ENCODE assay signal across 17 cellular contexts in genomic region chr10:131172433-131172832, GRCh38.
DNase-seq lines count a peak whose midpoint lies in the region; ATAC-seq and TF ChIP-seq lines count a peak whose summit lies in the region.
"Had no signal": no experiment of that assay in that cellular context is flagged by ENCODE, and none has a peak within 500 bp of the region (broad histone marks: within the 10 kb centered on the region; RNA-seq: fewer than 3 reads in every experiment).

No MANE protein-coding gene starts in this region.

- TF ChIP-seq EP300 in sigmoid colon (IDR thresholded peaks at IDR 0.05): no peak

- no peak overlapping the region for H2BK15ac ChIP-seq in IMR-90 (ENCODE audit: low read depth, low read length)

- H4K5ac ChIP-seq in IMR-90 (ENCODE audit: low read depth, low read length): no peak overlapping the region

- H3K9me1 ChIP-seq in IMR-90 (ENCODE audit: insufficient read depth, low read length): no peaks in the 10 kb centered on the region

- H3K4me1 ChIP-seq in BLaER1: peaks cover 93% of the 10 kb centered on the region
- H3K4me1 ChIP-seq in IMR-90 (ENCODE audit: control insufficient read depth, insufficient read depth, low read length): no peaks in the 10 kb centered on the region
- H3K4me1 ChIP-seq in sigmoid colon: no peaks in the 10 kb centered on the region
- H3K4me1 ChIP-seq in aorta (ENCODE audit: control insufficient read depth in 1 of 2, insufficient read depth in 2 of 2, low read length in 2 of 2): no peaks in the 10 kb centered on the region

- no peak for ATAC-seq in IMR-90 (ENCODE audit: low read depth)
- ATAC-seq in GM19324 (IDR thresholded peaks at IDR 0.05; ENCODE audit: low FRiP score, unreplicated experiment): no peak
- no peak for ATAC-seq in aorta (ENCODE audit: low FRiP score)
- no peak for ATAC-seq in GM19455 (IDR thresholded peaks at IDR 0.05; ENCODE audit: unreplicated experiment)
- ATAC-seq: CD8-positive, alpha-beta T cell had no signal

- no peak overlapping the region for H2AK5ac ChIP-seq in IMR-90 (ENCODE audit: low read depth, low read length)

- BruUV-seq in IMR-90 (replicated peaks; lab: Mats Ljungman, UMichigan): no TSS peak

- H2BK5ac ChIP-seq in IMR-90 (ENCODE audit: low read depth, low read length, poor library complexity, severe bottlenecking): no peak overlapping the region

- POLR2A ChIA-PET in IMR-90 (lab: Charles Lee; ENCODE audit: unreplicated experiment): no interaction called here

- H3K4me2 ChIP-seq in BLaER1: peak overlapping the region; percentile 85
- H3K4me2 ChIP-seq in IMR-90 (ENCODE audit: low read depth, low read length): no peak overlapping the region

- H4K91ac ChIP-seq in IMR-90 (ENCODE audit: insufficient read depth, low read depth, low read length): no peak overlapping the region

- dilution Hi-C loops in IMR-90 (cut with HindIII; ENCODE audit: low sequenced_read_pairs, unreplicated experiment): no loop called here

- DNase-seq in IMR-90 (no peak), mesenteric fat pad (ENCODE audit: low spot score) (peak; percentile 81), sigmoid colon (peak; percentile 30), foreskin melanocyte (no peak), aorta (no peak)
- DNase-seq: ACHN, COR-L47, DMS153, DMS79 treated with DMSO at 0.1 percent for 48 hours, EL, HCEC 1CT, HFFc6 had no signal

- no peak overlapping the region for H2BK120ac ChIP-seq in IMR-90 (ENCODE audit: low read depth, low read length)

- H3K9me3 ChIP-seq in BLaER1: no peaks in the 10 kb centered on the region
- peaks cover 56% of the 10 kb centered on the region for H3K9me3 ChIP-seq in IMR-90 (ENCODE audit: control insufficient read depth, insufficient read depth, low read length)
- H3K9me3 ChIP-seq in sigmoid colon: no peaks in the 10 kb centered on the region
- no peaks in the 10 kb centered on the region for H3K9me3 ChIP-seq in aorta (ENCODE audit: control insufficient read depth, low read length)

- H3K23ac ChIP-seq in IMR-90 (ENCODE audit: low read depth, low read length): no peak overlapping the region

- no peak overlapping the region for H3K9ac ChIP-seq in BLaER1
- no peak overlapping the region for H3K9ac ChIP-seq in IMR-90 (ENCODE audit: low read depth, low read length)

- no peak overlapping the region for H2AFZ ChIP-seq in IMR-90 (replicated peaks; ENCODE audit: low read length, poor library complexity)

- no peak overlapping the region for H3K56ac ChIP-seq in IMR-90 (ENCODE audit: extremely low read depth, insufficient read depth, low read length)

- H2AK9ac ChIP-seq in IMR-90 (replicated peaks; ENCODE audit: low read depth, low read length, poor library complexity): peak overlapping the region; percentile 72

- in situ Hi-C loops in IMR-90 (cut with MboI; ENCODE audit: low sequenced_read_pairs): no loop called here

- H3K4me3 ChIP-seq in BLaER1 (no peak overlapping the region; the same call in 1 of the 2 replicates), IMR-90 (ENCODE audit: insufficient read depth, low read depth, low read length) (no peak overlapping the region), sigmoid colon (no peak overlapping the region), aorta (ENCODE audit: low read length in 2 of 2) (no peak overlapping the region)

- H3K36me3 ChIP-seq in BLaER1: peaks cover 5% of the 10 kb centered on the region; the same call in 1 of the 2 replicates
- no peaks in the 10 kb centered on the region for H3K36me3 ChIP-seq in IMR-90 (ENCODE audit: control insufficient read depth, insufficient read depth, low read length)
- no peaks in the 10 kb centered on the region for H3K36me3 ChIP-seq in sigmoid colon
- no peaks in the 10 kb centered on the region for H3K36me3 ChIP-seq in aorta (ENCODE audit: control insufficient read depth in 1 of 2, insufficient read depth in 2 of 2, low read length in 1 of 2)

- TF ChIP-seq CTCF in IMR-90 (conservative IDR thresholded peaks at IDR 0.05; ENCODE audit: low read depth, low read length) (no peak), sigmoid colon (IDR thresholded peaks at IDR 0.05) (no peak)

- no peak overlapping the region for H3K18ac ChIP-seq in IMR-90 (ENCODE audit: low read depth, low read length)

- no peak for TF ChIP-seq RAD21 in IMR-90 (IDR thresholded peaks at IDR 0.05; ENCODE audit: low read length)

- no peak overlapping the region for H3K4ac ChIP-seq in IMR-90 (ENCODE audit: low read depth, low read length)

- 100% methylated on average over 7 of the region's 14 CpGs; no CpG with 5 or more reads in 1 of the 2 experiments for WGBS in IMR-90 (ENCODE audit: extremely low coverage in 2 of 2, insufficient read length in 1 of 2), 2 experiments
- WGBS in sigmoid colon, 2 donors: 85 to 92% methylated on average over 14 of the region's 14 CpGs
- WGBS in aorta, 2 donors: 89 to 94% methylated on average over 14 of the region's 14 CpGs

- no peaks in the 10 kb centered on the region for H3K79me1 ChIP-seq in IMR-90 (ENCODE audit: low read depth in 1 of 2, low read length in 2 of 2)

- H3K14ac ChIP-seq in IMR-90 (replicated peaks; ENCODE audit: low read depth, low read length): no peak overlapping the region

- H3K27ac ChIP-seq in BLaER1 (peak overlapping the region; percentile 44), IMR-90 (ENCODE audit: insufficient read depth, low read length) (no peak overlapping the region), sigmoid colon (no peak overlapping the region), aorta (ENCODE audit: low read depth in 1 of 2, low read length in 2 of 2) (no peak overlapping the region)
- H3K27ac ChIP-seq: C4-2B had no signal

- no peaks in the 10 kb centered on the region for H3K27me3 ChIP-seq in BLaER1
- H3K27me3 ChIP-seq in IMR-90 (ENCODE audit: control insufficient read depth, insufficient read depth, low read length): no peaks in the 10 kb centered on the region
- no peaks in the 10 kb centered on the region for H3K27me3 ChIP-seq in sigmoid colon
- no peaks in the 10 kb centered on the region for H3K27me3 ChIP-seq in aorta (ENCODE audit: control insufficient read depth in 1 of 2, insufficient read depth in 2 of 2, low read length in 1 of 2)

- H2BK20ac ChIP-seq in IMR-90 (ENCODE audit: low read depth, low read length): no peak overlapping the region

- CTCF ChIA-PET in IMR-90 (lab: Yijun Ruan, JAX): no interaction called here

- TF ChIP-seq POLR2A in IMR-90 (IDR thresholded peaks at IDR 0.05; ENCODE audit: low read depth, low read length) (no peak), sigmoid colon (IDR thresholded peaks at IDR 0.05) (no peak)

- H4K8ac ChIP-seq in IMR-90 (ENCODE audit: low read depth in 2 of 2, low read length in 2 of 2): no peak overlapping the region

- intact Hi-C loops in IMR-90 (cut with micrococcal nuclease) (no loop called here), sigmoid colon (cut with DNase I) (no loop called here), aorta (cut with DNase I) (no loop called here)

- no peaks in the 10 kb centered on the region for H4K20me1 ChIP-seq in BLaER1
- H4K20me1 ChIP-seq in IMR-90 (ENCODE audit: insufficient read depth, low read length): no peaks in the 10 kb centered on the region

TF ChIP-seq in IMR-90, 13 proteins besides CTCF, POLR2A, EP300 and RAD21:
- TF ChIP-seq CHD1 (IDR thresholded peaks at IDR 0.05; ENCODE audit: low read depth, low read length) (no peak), SMC3 (IDR thresholded peaks at IDR 0.05; ENCODE audit: low read depth, low read length) (no peak), MXI1 (IDR thresholded peaks at IDR 0.05; ENCODE audit: borderline replicate concordance, low read depth, low read length) (no peak), MAZ (IDR thresholded peaks at IDR 0.05; ENCODE audit: borderline replicate concordance, low read depth, low read length) (no peak), CEBPB (IDR thresholded peaks at IDR 0.05; ENCODE audit: low read depth, low read length) (no peak), MAFK (IDR thresholded peaks at IDR 0.05; ENCODE audit: low read depth, low read length) (no peak), FOS (IDR thresholded peaks at IDR 0.05; ENCODE audit: low read depth, low read length) (no peak), RCOR1 (IDR thresholded peaks at IDR 0.05; ENCODE audit: insufficient replicate concordance, low read length) (no peak), NFE2L2 (IDR thresholded peaks at IDR 0.05; ENCODE audit: low read depth, low read length) (no peak), USF2 (IDR thresholded peaks at IDR 0.05; ENCODE audit: low read depth, low read length) (no peak), RFX5 (IDR thresholded peaks at IDR 0.05; ENCODE audit: low read depth, low read length) (no peak), BHLHE40 (IDR thresholded peaks at IDR 0.05; ENCODE audit: low read depth, low read length) (no peak)
- TF ChIP-seq, protein P1, sequence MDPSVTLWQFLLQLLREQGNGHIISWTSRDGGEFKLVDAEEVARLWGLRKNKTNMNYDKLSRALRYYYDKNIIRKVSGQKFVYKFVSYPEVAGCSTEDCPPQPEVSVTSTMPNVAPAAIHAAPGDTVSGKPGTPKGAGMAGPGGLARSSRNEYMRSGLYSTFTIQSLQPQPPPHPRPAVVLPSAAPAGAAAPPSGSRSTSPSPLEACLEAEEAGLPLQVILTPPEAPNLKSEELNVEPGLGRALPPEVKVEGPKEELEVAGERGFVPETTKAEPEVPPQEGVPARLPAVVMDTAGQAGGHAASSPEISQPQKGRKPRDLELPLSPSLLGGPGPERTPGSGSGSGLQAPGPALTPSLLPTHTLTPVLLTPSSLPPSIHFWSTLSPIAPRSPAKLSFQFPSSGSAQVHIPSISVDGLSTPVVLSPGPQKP (IDR thresholded peaks at IDR 0.05; ENCODE audit: borderline replicate concordance, low read depth, low read length): no peak

Comparison
In these comparisons a context has a peak if more than half of its experiments do, and no peak if none do; other contexts are left out.
1. DNase-seq: peak in mesenteric fat pad (single experiment) and sigmoid colon (single experiment); none in IMR-90 (single experiment), foreskin melanocyte (single experiment) and aorta (0 of 2).